Comparison of ENCODE assay signal across 1 cellular context in genomic region chr17:50865868-50866260, GRCh38.
TF ChIP-seq lines count a peak whose summit lies in the region.

No MANE protein-coding gene starts in this region.

TF ChIP-seq in GM12878, 131 proteins besides CTCF, POLR2A, EP300 and RAD21 (continued from another document):
- TF ChIP-seq ZBTB11 (CRISPR knock-in tag; IDR thresholded peaks at IDR 0.05) = 0 out of 2 replicates have a peak, but pooled peaks have one; percentile 43
- peak; percentile 70 for TF ChIP-seq NR2F1 (conservative IDR thresholded peaks at IDR 0.05)
- no peak for TF ChIP-seq CBX5 (IDR thresholded peaks at IDR 0.05; ENCODE audit: low read depth)
- peak; percentile 56 for TF ChIP-seq IKZF1 (conservative IDR thresholded peaks at IDR 0.05)
- TF ChIP-seq HSF1 (IDR thresholded peaks at IDR 0.05; ENCODE audit: low read depth, low read length) = no peak
- no peak for TF ChIP-seq CHD4 (IDR thresholded peaks at IDR 0.05)
- TF ChIP-seq POLR2AphosphoS2 (IDR thresholded peaks at IDR 0.05; ENCODE audit: low read depth, low read length) = no peak
- peak; percentile 24; the same call in 1 of the 2 replicates for TF ChIP-seq DPF2 (IDR thresholded peaks at IDR 0.05)
- no peak for TF ChIP-seq BCLAF1 (IDR thresholded peaks at IDR 0.05)
- no peak for TF ChIP-seq SUPT20H (IDR thresholded peaks at IDR 0.05; ENCODE audit: borderline replicate concordance, control insufficient read depth, low read depth, low read length)
- no peak for TF ChIP-seq TARDBP (IDR thresholded peaks at IDR 0.05; ENCODE audit: borderline replicate concordance)
- TF ChIP-seq SIN3A (IDR thresholded peaks at IDR 0.05; ENCODE audit: low read depth, low read length) = no peak
- no peak for TF ChIP-seq ZNF622 (IDR thresholded peaks at IDR 0.05)
- no peak for TF ChIP-seq CBX3 (IDR thresholded peaks at IDR 0.05; ENCODE audit: borderline replicate concordance, low read depth)
- TF ChIP-seq TCF12 (IDR thresholded peaks at IDR 0.05; ENCODE audit: low read depth, low read length) = no peak
- peak; percentile 31; the same call in 1 of the 2 replicates for TF ChIP-seq NKRF (conservative IDR thresholded peaks at IDR 0.05)
- TF ChIP-seq ZBED1 (IDR thresholded peaks at IDR 0.05; ENCODE audit: borderline replicate concordance) = no peak
- no peak for TF ChIP-seq PAX5 (IDR thresholded peaks at IDR 0.05; ENCODE audit: borderline replicate concordance, low read depth, low read length)
- TF ChIP-seq IRF5 (IDR thresholded peaks at IDR 0.05; ENCODE audit: borderline replicate concordance) = no peak
- TF ChIP-seq MEF2A (IDR thresholded peaks at IDR 0.05; ENCODE audit: insufficient read depth, low read depth, low read length) = no peak
- TF ChIP-seq CHD1 (IDR thresholded peaks at IDR 0.05; ENCODE audit: low read depth, low read length) = 0 out of 2 replicates have a peak, but pooled peaks have one; percentile 10
- TF ChIP-seq NBN (IDR thresholded peaks at IDR 0.05) = no peak
- no peak for TF ChIP-seq MTA2 (IDR thresholded peaks at IDR 0.05; ENCODE audit: low read depth)
- TF ChIP-seq ZNF207 (IDR thresholded peaks at IDR 0.05; ENCODE audit: borderline replicate concordance) = no peak
- TF ChIP-seq ZNF217 (IDR thresholded peaks at IDR 0.05) = no peak; the same call in 1 of the 2 replicates
- TF ChIP-seq JUNB (IDR thresholded peaks at IDR 0.05) = no peak
